In the genomic region with DNA sequence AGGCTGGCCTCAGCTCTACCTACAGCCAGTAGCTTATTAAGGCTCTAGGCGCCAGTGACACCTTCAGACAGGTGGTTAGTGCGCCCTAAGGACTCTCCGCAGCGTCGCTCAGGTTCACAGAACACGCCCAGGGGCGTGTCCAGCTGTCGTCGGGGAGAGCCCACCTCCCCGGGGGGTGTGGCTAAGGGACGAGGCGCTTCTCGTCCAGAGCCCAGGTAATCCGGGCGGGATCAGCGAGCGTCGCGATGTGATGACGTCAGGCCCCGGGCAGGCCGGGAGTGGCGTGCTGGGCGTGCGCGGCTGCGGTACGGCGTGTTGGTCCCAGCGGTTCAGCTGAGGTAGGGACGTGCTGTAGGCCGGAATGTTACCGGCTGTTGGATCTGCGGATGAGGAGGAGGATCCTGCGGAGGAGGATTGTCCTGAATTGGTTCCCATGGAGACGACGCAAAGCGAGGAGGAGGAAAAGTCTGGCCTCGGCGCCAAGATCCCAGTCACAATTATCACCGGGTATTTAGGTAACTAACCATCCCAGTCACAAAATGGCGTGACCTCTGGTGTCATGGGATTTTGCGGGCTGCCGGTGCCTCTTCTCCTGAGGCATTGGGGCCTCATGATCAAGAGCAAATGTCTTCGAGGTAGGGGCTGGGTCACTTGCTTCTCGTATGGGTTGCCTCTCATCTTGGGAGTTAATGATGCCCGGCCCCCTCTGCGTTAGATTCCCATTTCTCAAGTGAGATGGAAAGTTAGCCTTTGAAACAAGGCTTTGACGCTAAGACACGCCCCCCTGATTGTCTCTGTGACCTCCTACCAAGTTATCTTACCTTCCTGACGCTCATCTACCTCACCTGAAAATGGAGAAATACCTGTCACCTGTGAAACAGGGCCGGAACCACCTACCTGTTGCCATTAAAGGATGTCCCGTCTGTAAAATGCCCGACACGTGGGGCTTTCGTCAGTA, we compare ENCODE assay signal across 8 cellular contexts. TPM values are rescaled to one million over a fixed set of nuclear protein-coding genes. Genes with fewer than 3 reads are reported as not detected.
DNase-seq lines count a peak whose midpoint lies in the region; ATAC-seq, FAIRE-seq and TF ChIP-seq lines count a peak whose summit lies in the region.
"Not testable (repeated sequence)": the region's sequence is repeated elsewhere in the genome, so short reads cannot be mapped to it uniquely, and the experiment has no call there.

A gene (plus strand): TSS at position 184 of the 958 bp plus-strand sequence. CDS start 178 bp downstream, at position 362.

- not testable (repeated sequence) for TF ChIP-seq CTCF in mammary epithelial cell (conservative IDR thresholded peaks at IDR 0.05 in 1 of 2, IDR thresholded peaks at IDR 0.05 in 1 of 2; ENCODE audit: extremely low read depth in 1 of 2, insufficient read depth in 1 of 2, low read depth in 1 of 2, low read length in 2 of 2); type B pancreatic cell (conservative IDR thresholded peaks at IDR 0.05)

- H3K36me3 ChIP-seq in mammary epithelial cell (ENCODE audit: insufficient read depth, low read length) = not testable (repeated sequence)

- H3K9ac ChIP-seq in mammary epithelial cell (ENCODE audit: insufficient read depth, low read length) = peak within 1 kb of the TSS; percentile 91

- FAIRE-seq in RCC 7860 (lab: Jason Lieb, UNC) = peak; percentile 64

- H3K36me3 Mint-ChIP-seq in type B pancreatic cell = not testable (repeated sequence)

- CTCF ChIA-PET in mammary epithelial cell (lab: Charles Lee; ENCODE audit: low non-redundant PET) = not testable (repeated sequence)

- not testable (repeated sequence) for H3K4me1 Mint-ChIP-seq in type B pancreatic cell (ENCODE audit: unreplicated experiment)

- not testable (repeated sequence) for H3K79me2 ChIP-seq in mammary epithelial cell (ENCODE audit: insufficient read depth, low read length)

- peak within 1 kb of the TSS; percentile 42 to 51 (median 44) for H3K4me3 ChIP-seq in mammary epithelial cell (replicated peaks in 1 of 3; ENCODE audit: insufficient read depth in 1 of 3, low read depth in 2 of 3, low read length in 3 of 3)

- not testable (repeated sequence) for DNase-seq in RCC 7860 (ENCODE audit: low spot score); myocyte (ENCODE audit: low read depth)
- DNase-seq in activated CD8-positive, alpha-beta memory T cell treated with anti-CD3 and anti-CD28 coated beads for 4 hours (ENCODE audit: low read depth in 2 of 2) = peak; percentile 55 to 67
- DNase-seq in mammary epithelial cell (peak; percentile 39), Right ventricle myocardium inferior (ENCODE audit: missing footprints) (peak; percentile 86), type B pancreatic cell (ENCODE audit: extremely low spot score, unreplicated experiment) (peak; percentile 77)
- DNase-seq in stimulated activated CD4-positive, alpha-beta T cell treated with anti-CD3 and anti-CD28 coated beads, Interleukin-15, amount 100 ng/mL, for 48 hours (ENCODE audit: low read depth in 2 of 2) = peak; percentile 62 to 63

- dilution Hi-C loops in mammary epithelial cell (cut with HindIII; ENCODE audit: low sequenced_read_pairs) = not testable (repeated sequence)

- H3K4me1 ChIP-seq in mammary epithelial cell (ENCODE audit: insufficient read depth, low read length) = not testable (repeated sequence)

- H3K9me3 Mint-ChIP-seq in type B pancreatic cell = not testable (repeated sequence)

- in situ Hi-C loops in mammary epithelial cell (cut with MboI; ENCODE audit: low sequenced_read_pairs in 2 of 2) = not testable (repeated sequence)

- not testable (repeated sequence) for ATAC-seq in GM18505 (IDR thresholded peaks at IDR 0.05; ENCODE audit: unreplicated experiment); Right ventricle myocardium inferior

- peak; percentile 27 for TF ChIP-seq POLR2A in GM18505 (IDR thresholded peaks at IDR 0.05; ENCODE audit: borderline replicate concordance, extremely low read depth, insufficient read depth, insufficient read length)

- H3K4me2 ChIP-seq in mammary epithelial cell (ENCODE audit: insufficient read depth, low read depth, low read length) = peak within 1 kb of the TSS; percentile 47

- BruUV-seq in mammary epithelial cell (replicated peaks; lab: Mats Ljungman, UMichigan) = TSS peak; percentile 74

- H3K27ac ChIP-seq in mammary epithelial cell (ENCODE audit: insufficient read depth, low read depth, low read length) = peak within 1 kb of the TSS; percentile 88

- peak within 1 kb of the TSS; percentile 33 for H2AFZ ChIP-seq in mammary epithelial cell (ENCODE audit: low read depth, low read length)

- intact Hi-C loops in mammary epithelial cell (cut with micrococcal nuclease); Right ventricle myocardium inferior (cut with DNase I): not testable (repeated sequence)

- not testable (repeated sequence) for H3K27me3 Mint-ChIP-seq in type B pancreatic cell

- H3K9me3 ChIP-seq in mammary epithelial cell (replicated peaks; ENCODE audit: insufficient read depth, low read length) = not testable (repeated sequence)

- not testable (repeated sequence) for H3K27me3 ChIP-seq in mammary epithelial cell (ENCODE audit: insufficient read depth, low read length)

- under 1% methylated on average over 15 of the region's 56 CpGs for WGBS in mammary epithelial cell (ENCODE audit: low coverage, missing lambda C conversion rate)

- peak within 1 kb of the TSS; percentile 95 for H3K27ac Mint-ChIP-seq in type B pancreatic cell

- peak within 1 kb of the TSS; percentile 91 for H3K4me3 Mint-ChIP-seq in type B pancreatic cell

- not testable (repeated sequence) for H4K20me1 ChIP-seq in mammary epithelial cell (ENCODE audit: insufficient read depth, low read length)

RNA-seq across cellular contexts. Expression of the gene that starts here (rescaled TPM):
- total RNA-seq in mammary epithelial cell (10 to 100 TPM; 31.6 to 31.7 TPM), Right ventricle myocardium inferior (33.9 TPM), myocyte (47.7 and 50.5 TPM in 2 replicates), type B pancreatic cell (ENCODE audit: low replicate concordance) (32.8 and 41.7 TPM in 2 replicates)
- polyA plus RNA-seq in mammary epithelial cell = 10.9 TPM
- polyA minus RNA-seq in mammary epithelial cell = 40.1 TPM
- polyA plus RNA-seq in myocyte (2012) = 29.2 TPM
